8 cellular contexts compared by ENCODE assay signal in genomic region chr2:229586746-229587705, GRCh38.
DNase-seq lines count a peak whose midpoint lies in the region; ATAC-seq lines count a peak whose summit lies in the region.

No MANE protein-coding gene starts in this region.

- no peaks in the 10 kb centered on the region for H3K36me3 Mint-ChIP-seq in activated naive CD8-positive, alpha-beta T cell treated with anti-CD3 and anti-CD28 coated beads for 36 hours

- no peak overlapping the region for H3K27ac Mint-ChIP-seq in activated naive CD8-positive, alpha-beta T cell treated with anti-CD3 and anti-CD28 coated beads for 36 hours

- H3K9me3 Mint-ChIP-seq in activated naive CD8-positive, alpha-beta T cell treated with anti-CD3 and anti-CD28 coated beads for 36 hours, result no peaks in the 10 kb centered on the region

- intact Hi-C loops in cardiac septum (cut with DNase I), result loop anchor here (2.0 to 10.0 kb wide), 3 partner anchors 156 to 902 kb away; no protein-coding TSS in a partner anchor

- H3K4me3 Mint-ChIP-seq in activated naive CD8-positive, alpha-beta T cell treated with anti-CD3 and anti-CD28 coated beads for 36 hours, result no peak overlapping the region

- peaks cover 5% of the 10 kb centered on the region for H3K4me1 Mint-ChIP-seq in activated naive CD8-positive, alpha-beta T cell treated with anti-CD3 and anti-CD28 coated beads for 36 hours

- ATAC-seq in GM18502 (IDR thresholded peaks at IDR 0.05; ENCODE audit: poor library complexity, unreplicated experiment), result peak; percentile 74
- peak; percentile 82 for ATAC-seq in HG02970 (IDR thresholded peaks at IDR 0.05; ENCODE audit: low FRiP score, unreplicated experiment)

- H3K27me3 Mint-ChIP-seq in activated naive CD8-positive, alpha-beta T cell treated with anti-CD3 and anti-CD28 coated beads for 36 hours, result peaks cover 32% of the 10 kb centered on the region

- DNase-seq in Ammon's horn (ENCODE audit: low spot score) (peak; percentile 90), NCI-H2107 (lab: John Stamatoyannopoulos, UW) (peak; percentile 34), cardiac septum (ENCODE audit: low spot score) (peak; percentile 82), pons (ENCODE audit: low spot score) (peak; percentile 83), activated gamma-delta T cell treated with Interleukin-2 at 50 U/mL for 16 hours (no peak)
- peak; percentile 24 for DNase-seq in activated naive CD8-positive, alpha-beta T cell treated with anti-CD3 and anti-CD28 coated beads for 36 hours
